1 cellular context compared by ENCODE assay signal in genomic region chr2:241000831-241001321, GRCh38.
TF ChIP-seq lines count a peak whose summit lies in the region.

No MANE protein-coding gene starts in this region.

TF ChIP-seq in SK-N-SH treated with all-trans-retinoic acid at 6 μM for 48 hours, 23 proteins besides CTCF, POLR2A, EP300 and RAD21:
- TF ChIP-seq SNAI2 (CRISPR knock-in tag; IDR thresholded peaks at IDR 0.05) = no peak
- no peak for TF ChIP-seq ESRRG (CRISPR knock-in tag; IDR thresholded peaks at IDR 0.05)
- TF ChIP-seq OSR1 (CRISPR knock-in tag; IDR thresholded peaks at IDR 0.05) = no peak
- no peak for TF ChIP-seq ZC3H10 (CRISPR knock-in tag; IDR thresholded peaks at IDR 0.05)
- TF ChIP-seq TSHZ2 (CRISPR knock-in tag; IDR thresholded peaks at IDR 0.05) = no peak
- TF ChIP-seq RARB (CRISPR knock-in tag; IDR thresholded peaks at IDR 0.05) = no peak
- no peak for TF ChIP-seq GLIS3 (CRISPR knock-in tag; IDR thresholded peaks at IDR 0.05)
- no peak for TF ChIP-seq ZFP3 (CRISPR knock-in tag; IDR thresholded peaks at IDR 0.05)
- TF ChIP-seq ZNF8 (CRISPR knock-in tag; IDR thresholded peaks at IDR 0.05) = no peak
TF ChIP-seq in SK-N-SH treated with all-trans-retinoic acid at 6 μM for 48 hours: peak in this region for 0.
